ENCODE assay signal across 13 cellular contexts in the genomic region with DNA sequence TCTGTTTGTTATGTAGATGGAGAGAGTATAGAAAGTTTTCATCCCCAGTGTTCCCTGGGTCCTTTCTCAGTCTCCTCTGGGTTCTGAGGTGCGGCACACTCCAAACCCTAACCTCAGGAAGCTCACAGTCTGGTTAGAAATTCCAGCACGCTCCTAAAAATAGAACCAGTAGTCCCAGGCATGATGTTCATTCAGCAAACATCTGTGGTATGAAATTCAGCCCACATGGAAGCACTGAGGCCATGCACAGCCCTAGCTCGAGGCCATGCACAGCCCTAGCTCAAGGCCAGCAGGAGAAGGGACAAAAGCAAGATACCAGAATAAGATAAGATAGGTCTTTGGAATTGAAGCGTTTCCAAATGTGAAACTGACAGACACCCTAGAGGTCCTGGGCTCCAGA.
DNase-seq lines count a peak whose midpoint lies in the region; ATAC-seq and TF ChIP-seq lines count a peak whose summit lies in the region.
"Had no signal": no experiment of that assay in that cellular context is flagged by ENCODE, and none has a peak within 500 bp of the region (broad histone marks: within the 10 kb centered on the region; RNA-seq: fewer than 3 reads in every experiment).

No MANE protein-coding gene starts in this region.

- H3K4me1 ChIP-seq in RWPE2 (ENCODE audit: insufficient read depth, poor library complexity, severe bottlenecking) (peaks cover 13% of the 10 kb centered on the region), fibroblast of lung (ENCODE audit: control insufficient read depth, extremely low read depth, insufficient read depth, low read length) (peaks cover 12% of the 10 kb centered on the region), SJCRH30 (peaks cover 15% of the 10 kb centered on the region)

- H4K20me1 ChIP-seq in fibroblast of lung (ENCODE audit: control insufficient read depth, extremely low read depth, insufficient read depth, low read length), result no peaks in the 10 kb centered on the region

- H3K27me3 ChIP-seq in RWPE2 (ENCODE audit: insufficient read depth, poor library complexity, severe bottlenecking), result no peaks in the 10 kb centered on the region
- H3K27me3 ChIP-seq in fibroblast of lung (ENCODE audit: control insufficient read depth, insufficient read depth, low read length), result no peaks in the 10 kb centered on the region
- no peaks in the 10 kb centered on the region for H3K27me3 ChIP-seq in SJCRH30

- H3K9me3 ChIP-seq in RWPE2 (ENCODE audit: severe bottlenecking) (no peaks in the 10 kb centered on the region), fibroblast of lung (ENCODE audit: control insufficient read depth, insufficient read depth, low read depth, low read length) (no peaks in the 10 kb centered on the region), SJCRH30 (replicated peaks) (no peaks in the 10 kb centered on the region)

- H3K27ac ChIP-seq in RWPE2 (ENCODE audit: poor library complexity, severe bottlenecking), result no peak overlapping the region
- H3K27ac ChIP-seq in fibroblast of lung (ENCODE audit: insufficient read depth, low read length), result peak overlapping the region; percentile 62
- H3K27ac ChIP-seq in SJCRH30, result no peak overlapping the region

- no peak for TF ChIP-seq CTCF in RWPE2 (IDR thresholded peaks at IDR 0.05; ENCODE audit: poor library complexity, severe bottlenecking)
- TF ChIP-seq CTCF in fibroblast of lung (conservative IDR thresholded peaks at IDR 0.05 in 1 of 2, IDR thresholded peaks at IDR 0.05 in 1 of 2; ENCODE audit: low read depth in 1 of 2, low read length in 2 of 2), result no peak

- no peaks in the 10 kb centered on the region for H3K79me2 ChIP-seq in fibroblast of lung (ENCODE audit: control insufficient read depth, insufficient read depth, low read length)

- DNase-seq in ELF-1 (ENCODE audit: low read depth, low spot score), result peak; percentile 25
- no peak for DNase-seq in RWPE2 (ENCODE audit: low spot score)
- peak; percentile 82 to 97 for DNase-seq in fibroblast of lung (ENCODE audit: low read depth in 2 of 2)
- peak; percentile 85 for DNase-seq in non-pigmented ciliary epithelial cell (ENCODE audit: low read depth)
- DNase-seq in anterior cingulate cortex (lab: John Stamatoyannopoulos, UW), result no peak
- no peak for DNase-seq in SJCRH30
- DNase-seq in NCI-H2171 treated with DMSO at 0.1 percent for 48 hours (lab: John Stamatoyannopoulos, UW), result no peak
- DNase-seq: activated CD4-positive, alpha-beta T cell treated with anti-CD3 and anti-CD28 coated beads, Interleukin-2, amount 50 U/mL, for 1 hour; CD4-positive, alpha-beta memory T cell; naive thymus-derived CD8-positive, alpha-beta T cell; NCI-H2171; substantia nigra had no signal

- H2AFZ ChIP-seq in fibroblast of lung (ENCODE audit: low read length), result no peak overlapping the region

- ATAC-seq in RWPE2 (ENCODE audit: low read depth) (peak; percentile 82), GM21529 (IDR thresholded peaks at IDR 0.05; ENCODE audit: unreplicated experiment) (no peak)
- ATAC-seq: naive thymus-derived CD8-positive, alpha-beta T cell had no signal

- peak overlapping the region; percentile 38 for H3K4me2 ChIP-seq in fibroblast of lung (ENCODE audit: extremely low read depth, insufficient read depth, low read length)

- no peaks in the 10 kb centered on the region for H3K36me3 ChIP-seq in RWPE2 (ENCODE audit: low read depth)
- no peaks in the 10 kb centered on the region for H3K36me3 ChIP-seq in fibroblast of lung (ENCODE audit: control insufficient read depth, insufficient read depth, low read length)
- H3K36me3 ChIP-seq in SJCRH30, result 0 out of 2 replicates have a peak, but pooled peaks cover 5% of the 10 kb centered on the region

- H3K4me3 ChIP-seq in RWPE2 (ENCODE audit: severe bottlenecking) (no peak overlapping the region), fibroblast of lung (replicated peaks in 1 of 4; ENCODE audit: control extremely low read depth in 1 of 4, insufficient read depth in 1 of 4, low read depth in 3 of 4, low read length in 4 of 4) (no peak overlapping the region), SJCRH30 (no peak overlapping the region)

- H3K9ac ChIP-seq in fibroblast of lung (ENCODE audit: insufficient read depth, low read length), result no peak overlapping the region

Comparison
In these comparisons a context has a peak if more than half of its experiments do, and no peak if none do; other contexts are left out.
1. DNase-seq: peak in ELF-1 (single experiment), fibroblast of lung (2 of 2) and non-pigmented ciliary epithelial cell (single experiment); none in RWPE2 (single experiment), anterior cingulate cortex (0 of 58), SJCRH30 (0 of 2) and NCI-H2171 treated with DMSO at 0.1 percent for 48 hours (single experiment).